Comparison of ENCODE assay signal across 16 cellular contexts in the genomic region with DNA sequence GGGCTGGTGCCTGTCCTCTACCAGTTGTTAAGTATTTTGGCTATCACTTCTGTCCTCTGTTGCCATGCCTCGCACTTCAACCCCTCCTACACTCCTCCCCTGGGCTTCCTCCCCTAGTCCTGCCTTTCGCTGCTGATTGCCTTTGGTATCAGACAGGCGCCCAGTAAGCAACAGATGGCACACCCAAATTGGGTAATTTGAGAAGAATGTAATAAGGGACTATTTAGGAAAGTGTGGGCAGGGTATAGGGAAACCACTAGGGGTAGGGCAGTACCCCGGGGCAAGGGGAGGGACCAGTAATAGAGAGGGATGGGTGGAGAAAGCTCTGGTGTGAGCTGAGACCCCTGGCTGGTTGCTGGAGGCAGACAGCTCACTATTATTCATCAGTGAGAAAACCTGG.
DNase-seq lines count a peak whose midpoint lies in the region; FAIRE-seq and TF ChIP-seq lines count a peak whose summit lies in the region.
"Had no signal": no experiment of that assay in that cellular context is flagged by ENCODE, and none has a peak within 500 bp of the region (broad histone marks: within the 10 kb centered on the region; RNA-seq: fewer than 3 reads in every experiment).

No MANE protein-coding gene starts in this region.

- FAIRE-seq in urothelium cell line (lab: Jason Lieb, UNC): no peak

- H3K4me3 ChIP-seq in epithelial cell of esophagus (ENCODE audit: low read length): no peak overlapping the region
- H3K4me3 ChIP-seq: MG63, right atrium auricular region had no signal

- TF ChIP-seq CTCF in epithelial cell of esophagus (IDR thresholded peaks at IDR 0.05; ENCODE audit: insufficient read depth, low read depth, low read length, missing control alignments): no peak

- peak; percentile 70 for DNase-seq in D341Med (ENCODE audit: low spot score)
- DNase-seq in M059J (ENCODE audit: low read depth): peak; percentile 82
- peak; percentile 80 for DNase-seq in NCI-H82 (lab: John Stamatoyannopoulos, UW)
- peak; percentile 80 for DNase-seq in epithelial cell of esophagus (ENCODE audit: low read depth)
- DNase-seq in T-helper 9 cell: no peak
- no peak for DNase-seq in cerebellum (ENCODE audit: low spot score)
- no peak for DNase-seq in urothelium cell line (ENCODE audit: low spot score)
- DNase-seq in kidney tubule cell (ENCODE audit: low spot score): no peak
- DNase-seq: activated CD8-positive, alpha-beta T cell treated with anti-CD3 and anti-CD28 coated beads for 36 hours; activated naive CD8-positive, alpha-beta T cell treated with anti-CD3 and anti-CD28 coated beads, Interleukin-2, amount 50 U/mL, for 24 hours; effector memory CD8-positive, alpha-beta T cell; hippocampal formation; kidney glomerular epithelial cell; MG63; WERI-Rb-1 had no signal

Comparison
In these comparisons a context has a peak if more than half of its experiments do, and no peak if none do; other contexts are left out.
1. DNase-seq: peak in D341Med (single experiment), M059J (single experiment), NCI-H82 (single experiment) and epithelial cell of esophagus (single experiment); none in T-helper 9 cell (single experiment), cerebellum (single experiment), urothelium cell line (single experiment) and kidney tubule cell (single experiment).